In the genomic region with DNA sequence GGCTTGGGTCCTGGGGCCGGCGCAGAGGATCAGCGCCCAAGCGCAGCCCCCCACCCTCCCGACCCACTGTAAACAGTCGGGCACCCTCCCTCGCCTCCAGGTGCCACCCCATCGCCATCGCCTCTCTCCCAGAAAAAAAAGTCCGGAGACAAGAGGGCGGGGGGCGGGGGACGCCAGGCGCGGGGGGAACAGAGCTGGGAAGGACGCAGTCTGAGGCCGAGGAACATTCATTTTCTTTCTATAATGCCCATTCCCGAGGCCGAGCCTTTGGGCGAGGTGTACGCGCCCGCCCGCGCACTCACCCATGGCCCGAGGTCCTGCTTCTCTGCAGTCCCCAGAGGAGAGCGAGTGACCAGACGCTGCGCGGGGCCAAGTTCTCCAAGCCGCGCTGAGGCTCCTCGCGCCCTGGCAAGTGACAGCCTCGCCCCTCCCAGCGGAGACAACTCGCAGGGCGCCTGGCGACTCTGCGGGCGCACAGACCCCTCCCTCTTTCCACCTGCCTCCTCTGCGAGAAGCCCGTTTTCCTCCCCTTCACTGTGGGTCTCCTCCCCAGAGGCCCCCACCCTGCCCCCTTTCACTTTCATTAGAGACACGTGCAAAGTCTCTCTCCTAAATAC, we compare ENCODE assay signal across 8 cellular contexts.
A peak's percentile ranks its signal among the peaks of the same experiment; 100 is the strongest.
DNase-seq lines count a peak whose midpoint lies in the region; ATAC-seq and TF ChIP-seq lines count a peak whose summit lies in the region.

No MANE protein-coding gene starts in this region.

- TF ChIP-seq POLR2A in right lobe of liver (IDR thresholded peaks at IDR 0.05) = no peak
- no peak for TF ChIP-seq POLR2A in suprapubic skin (IDR thresholded peaks at IDR 0.05)

- TF ChIP-seq CTCF in cardiac fibroblast (IDR thresholded peaks at IDR 0.05; ENCODE audit: low read depth, low read length) (no peak), right lobe of liver (IDR thresholded peaks at IDR 0.05) (no peak), suprapubic skin (IDR thresholded peaks at IDR 0.05) (no peak)

- H3K27me3 ChIP-seq in HAP-1 (ENCODE audit: low read depth) (no peaks in the 10 kb centered on the region), right lobe of liver (no peaks in the 10 kb centered on the region), suprapubic skin (peaks cover 20% of the 10 kb centered on the region)

- WGBS in right lobe of liver (ENCODE audit: insufficient coverage, low coverage, low lambda C conversion rate, missing lambda C conversion rate) = 3% methylated on average over 34 of the region's 44 CpGs
- WGBS in suprapubic skin = under 1% methylated on average over 25 of the region's 44 CpGs

- H3K27ac ChIP-seq in right lobe of liver (peak overlapping the region; percentile 42 to 65 (median 46)), suprapubic skin (no peak overlapping the region)

- ATAC-seq in right lobe of liver = peak; percentile 70 to 71 (median 70)

- peak overlapping the region; percentile 45 for H3K4me3 ChIP-seq in HAP-1
- peak overlapping the region; percentile 36 to 41 for H3K4me3 ChIP-seq in cardiac fibroblast (replicated peaks in 1 of 2; ENCODE audit: low read depth in 2 of 2, low read length in 2 of 2)
- H3K4me3 ChIP-seq in right lobe of liver = peak overlapping the region; percentile 22 to 44 (median 43)
- peak overlapping the region; percentile 51 for H3K4me3 ChIP-seq in suprapubic skin

- intact Hi-C loops in right lobe of liver (cut with DNase I) = no loop called here

- H3K36me3 ChIP-seq in HAP-1 (replicated peaks) (no peaks in the 10 kb centered on the region), right lobe of liver (no peaks in the 10 kb centered on the region), suprapubic skin (no peaks in the 10 kb centered on the region)

- in situ Hi-C loops in HAP-1 (cut with MboI; ENCODE audit: low sequenced_read_pairs) = no loop called here

- H3K4me1 ChIP-seq in HAP-1 (peaks cover 40% of the 10 kb centered on the region), right lobe of liver (peaks cover 0 to 12% (median 0%) of the 10 kb centered on the region in 4 donors), suprapubic skin (peaks cover 16% of the 10 kb centered on the region)

- no peak for TF ChIP-seq EP300 in suprapubic skin (IDR thresholded peaks at IDR 0.05)

- no peaks in the 10 kb centered on the region for H3K9me3 ChIP-seq in HAP-1
- no peaks in the 10 kb centered on the region for H3K9me3 ChIP-seq in right lobe of liver
- no peaks in the 10 kb centered on the region for H3K9me3 ChIP-seq in suprapubic skin

- DNase-seq in activated CD4-positive, alpha-beta T cell treated with anti-CD3 and anti-CD28 coated beads for 48 hours = peak; percentile 12
- DNase-seq in activated CD4-positive, alpha-beta T cell treated with anti-CD3 and anti-CD28 coated beads, Interleukin-2, amount 50 U/mL, for 1 hour = no peak
- DNase-seq in HAP-1 (ENCODE audit: low spot score in 2 of 2) (peak; percentile 73 to 87), NCI-H526 treated with DMSO at 0.1 percent for 48 hours (lab: John Stamatoyannopoulos, UW) (peak; percentile 4), cardiac fibroblast (ENCODE audit: low read depth in 2 of 2) (peak; percentile 4 to 5), right lobe of liver (peak; percentile 40 to 61 (median 47)), suprapubic skin (ENCODE audit: low spot score in 2 of 2) (peak in 1 of 2 donors; percentile 60), NCI-H1048 (lab: John Stamatoyannopoulos, UW) (no peak)

Comparison
In these comparisons a context has a peak if more than half of its experiments do, and no peak if none do; other contexts are left out.
1. DNase-seq: peak in activated CD4-positive, alpha-beta T cell treated with anti-CD3 and anti-CD28 coated beads for 48 hours (single experiment), HAP-1 (2 of 2), NCI-H526 treated with DMSO at 0.1 percent for 48 hours (single experiment), cardiac fibroblast (2 of 2) and right lobe of liver (3 of 3); none in activated CD4-positive, alpha-beta T cell treated with anti-CD3 and anti-CD28 coated beads, Interleukin-2, amount 50 U/mL, for 1 hour (single experiment) and NCI-H1048 (single experiment).
2. Peak in every context shown above with its lines, with median percentiles within 50 percentile points of each other: H3K4me3 ChIP-seq.